27 cellular contexts compared by ENCODE assay signal in the genomic region with DNA sequence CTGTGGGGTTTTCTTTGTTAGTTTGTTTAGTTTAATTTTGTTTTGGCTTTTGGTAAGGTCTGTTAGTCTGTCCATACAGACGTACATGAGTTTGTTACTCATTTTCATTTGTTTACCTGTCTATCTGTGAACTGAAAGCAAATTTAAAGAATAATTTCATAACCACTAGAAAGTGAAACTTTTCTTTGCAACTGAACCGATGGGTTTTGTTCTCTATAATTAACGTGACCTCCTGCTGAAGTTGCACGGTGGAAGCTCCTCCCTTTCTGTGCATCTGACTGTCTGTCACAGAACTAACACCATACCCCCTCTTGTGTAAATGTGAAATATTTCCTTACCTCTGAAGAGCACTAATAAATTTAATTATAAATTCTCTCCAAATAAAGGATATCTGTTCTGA.
DNase-seq lines count a peak whose midpoint lies in the region; ATAC-seq, FAIRE-seq and TF ChIP-seq lines count a peak whose summit lies in the region.
"Had no signal": no experiment of that assay in that cellular context is flagged by ENCODE, and none has a peak within 500 bp of the region (broad histone marks: within the 10 kb centered on the region; RNA-seq: fewer than 3 reads in every experiment).

No MANE protein-coding gene starts in this region.

- intact Hi-C loops in pancreas (cut with DNase I) (no loop called here), left colon (cut with DNase I, micrococcal nuclease) (no loop called here)

- TF ChIP-seq CTCF in GM13976 (IDR thresholded peaks at IDR 0.05; ENCODE audit: borderline replicate concordance, control extremely low read depth, extremely low read depth, insufficient read depth, missing control alignments), result no peak
- no peak for TF ChIP-seq CTCF in pancreas (IDR thresholded peaks at IDR 0.05)
- no peak for TF ChIP-seq CTCF in tibial nerve (IDR thresholded peaks at IDR 0.05)

- TF ChIP-seq EP300 in tibial nerve (IDR thresholded peaks at IDR 0.05), result no peak

- FAIRE-seq in pancreas (lab: Jason Lieb, UNC), result no peak
- FAIRE-seq in GM12892 (lab: Jason Lieb, UNC), result no peak
- FAIRE-seq: HTR-8/SVneo had no signal

- ATAC-seq in GM19468 (IDR thresholded peaks at IDR 0.05; ENCODE audit: extremely low read depth, unreplicated experiment) (peak; percentile 57), HG03342 (IDR thresholded peaks at IDR 0.05; ENCODE audit: unreplicated experiment) (peak; percentile 71), pancreas (no peak), left colon (no peak)
- ATAC-seq: heart left ventricle; left lung; natural killer cell treated with Interleukin-12 subunit alpha and Interleukin-12 subunit beta and Interleukin-15 and Interleukin-18, amount 100 ng/mL, for 72 hours; sciatic nerve; SK-N-SH treated with all-trans-retinoic acid at 6 μM for 48 hours had no signal

- H3K4me1 ChIP-seq in pancreas (no peaks in the 10 kb centered on the region), tibial nerve (no peaks in the 10 kb centered on the region)
- H3K4me1 ChIP-seq: heart left ventricle, left lung, parathyroid adenoma, vagina had no signal

- H3K4me3 ChIP-seq in pancreas, result no peak overlapping the region
- no peak overlapping the region for H3K4me3 ChIP-seq in tibial nerve
- H3K4me3 ChIP-seq: GM23248, heart left ventricle, left lung, vagina had no signal

- in situ Hi-C loops in GM13976 (cut with MboI; ENCODE audit: low sequenced_read_pairs, unreplicated experiment), result no loop called here

- TF ChIP-seq POLR2A in GM12892 (IDR thresholded peaks at IDR 0.05; ENCODE audit: low read depth, low read length) (no peak), tibial nerve (IDR thresholded peaks at IDR 0.05) (no peak)

- H3K9me3 ChIP-seq in pancreas (no peaks in the 10 kb centered on the region), tibial nerve (no peaks in the 10 kb centered on the region)
- H3K9me3 ChIP-seq: heart left ventricle, left lung, vagina had no signal

- H3K27ac ChIP-seq in pancreas (no peak overlapping the region), tibial nerve (no peak overlapping the region)
- H3K27ac ChIP-seq: epithelial cell of prostate, GM23248, heart left ventricle, left lung, parathyroid adenoma, vagina had no signal

- 68 to 75% methylated on average over 4 of the region's 4 CpGs for WGBS in pancreas, 2 donors
- WGBS in tibial nerve, 2 donors, result 58 to 65% methylated on average over 4 of the region's 4 CpGs

- H3K27me3 ChIP-seq in pancreas (no peaks in the 10 kb centered on the region), tibial nerve (no peaks in the 10 kb centered on the region)
- H3K27me3 ChIP-seq: heart left ventricle, left lung, vagina had no signal

- no peaks in the 10 kb centered on the region for H3K36me3 ChIP-seq in pancreas
- H3K36me3 ChIP-seq in tibial nerve, result no peaks in the 10 kb centered on the region
- H3K36me3 ChIP-seq: heart left ventricle, left lung, vagina had no signal

- peak; percentile 3 for DNase-seq in GM13976 (ENCODE audit: low spot score)
- peak; percentile 91 for DNase-seq in NOMO-1 treated with DMSO at 0.1 percent for 48 hours (lab: John Stamatoyannopoulos, UW; ENCODE audit: unreplicated experiment)
- no peak for DNase-seq in pancreas
- no peak for DNase-seq in GM12892 (ENCODE audit: insufficient read length)
- DNase-seq in left colon, result no peak
- no peak for DNase-seq in tibial nerve (ENCODE audit: low spot score in 2 of 2)
- DNase-seq: activated CD8-positive, alpha-beta memory T cell treated with anti-CD3 and anti-CD28 coated beads, Interleukin-2, amount 50 U/mL, for 48 hours; COR-L47; DMS79 treated with DMSO at 0.1 percent for 48 hours; GM23248; heart left ventricle; KG1; left lung; NCI-H1092; NCI-H2029; NCI-H345; RPMI8226; substantia nigra had no signal

Comparison
In these comparisons a context has a peak if more than half of its experiments do, and no peak if none do; other contexts are left out.
1. DNase-seq: peak in GM13976 (single experiment) and NOMO-1 treated with DMSO at 0.1 percent for 48 hours (single experiment); none in pancreas (0 of 6), GM12892 (single experiment), left colon (0 of 2) and tibial nerve (0 of 2).
2. ATAC-seq: peak in GM19468 (single experiment) and HG03342 (single experiment); none in pancreas (0 of 4) and left colon (single experiment).